25 cellular contexts compared by ENCODE assay signal in genomic region chr16:35689764-35690163, GRCh38.
"Had no signal": no experiment of that assay in that cellular context is flagged by ENCODE, and none has a peak within 500 bp of the region (broad histone marks: within the 10 kb centered on the region; RNA-seq: fewer than 3 reads in every experiment).

No MANE protein-coding gene starts in this region.

- H3K27me3 ChIP-seq: brain microvascular endothelial cell, esophagus muscularis mucosa, foreskin keratinocyte, gastrocnemius medialis had no signal

- ATAC-seq: activated CD4-positive, alpha-beta T cell treated with anti-CD3 and anti-CD28 coated beads for 36 hours; activated CD8-positive, alpha-beta T cell treated with anti-CD3 and anti-CD28 coated beads, Interleukin-2, amount 10 ng/mL, durations not matched to agents 7 days and 5 days; activated T-cell treated with anti-CD3 and anti-CD28 coated beads, Interleukin-2, amount 50 U/mL, for 4 hours; activated T-helper 17 cell treated with anti-CD3 and anti-CD28 coated beads, Interleukin-2, amount 50 U/mL, for 72 hours; effector memory CD8-positive, alpha-beta T cell; foreskin keratinocyte; gastrocnemius medialis had no signal

- H3K36me3 ChIP-seq: brain microvascular endothelial cell, esophagus muscularis mucosa, gastrocnemius medialis had no signal

- DNase-seq: activated CD4-positive, alpha-beta memory T cell treated with anti-CD3 and anti-CD28 coated beads for 36 hours; activated CD4-positive, alpha-beta T cell treated with anti-CD3 and anti-CD28 coated beads for 36 hours; activated CD4-positive, alpha-beta T cell treated with anti-CD3 and anti-CD28 coated beads, Interleukin-2, amount 10 ng/mL, durations not matched to agents 24 days and 14 days; activated CD4-positive, CD25-positive, alpha-beta regulatory T cell; activated CD4-positive, CD25-positive, alpha-beta regulatory T cell treated with anti-CD3 and anti-CD28 coated beads, Interleukin-2, amount 50 U/mL, for 72 hours; activated CD8-positive, alpha-beta T cell treated with anti-CD3 and anti-CD28 coated beads, Interleukin-2, amount 10 ng/mL, durations not matched to agents 7 days and 5 days; activated effector memory CD4-positive, alpha-beta T cell treated with Interleukin-2 at 50 U/mL for 16 hours; activated gamma-delta T cell treated with Interleukin-2 at 50 U/mL for 16 hours; activated naive CD4-positive, alpha-beta T cell treated with anti-CD3 and anti-CD28 coated beads, Interleukin-2, amount 50 U/mL, for 16 hours; activated naive CD4-positive, alpha-beta T cell treated with Interleukin-2 at 50 U/mL for 16 hours; activated T-cell treated with anti-CD3 and anti-CD28 coated beads for 4 hours; activated T-cell treated with anti-CD3 and anti-CD28 coated beads, Interleukin-2, amount 50 U/mL, for 4 hours; amniotic stem cell; anterior cingulate cortex; brain microvascular endothelial cell; cortex of kidney; dermis blood vessel endothelial cell; effector CD4-positive, alpha-beta T cell; effector memory CD8-positive, alpha-beta T cell; erythroblast; foreskin keratinocyte; gastrocnemius medialis; T-helper 2 cell had no signal

- H3K4me1 ChIP-seq: esophagus muscularis mucosa, foreskin keratinocyte, gastrocnemius medialis had no signal

- H3K27ac ChIP-seq: brain microvascular endothelial cell, esophagus muscularis mucosa, foreskin keratinocyte, gastrocnemius medialis had no signal

- H3K4me3 ChIP-seq: esophagus muscularis mucosa, gastrocnemius medialis had no signal

- H3K9me3 ChIP-seq: gastrocnemius medialis had no signal
